In genomic region chr6:132190097-132190814, GRCh38 we compare ENCODE assay signal across 9 cellular contexts.
DNase-seq lines count a peak whose midpoint lies in the region; ATAC-seq and TF ChIP-seq lines count a peak whose summit lies in the region.
"Had no signal": no experiment of that assay in that cellular context is flagged by ENCODE, and none has a peak within 500 bp of the region (broad histone marks: within the 10 kb centered on the region; RNA-seq: fewer than 3 reads in every experiment).

No MANE protein-coding gene starts in this region.

- DNase-seq in GM13976 (ENCODE audit: low spot score) = peak; percentile 41
- peak; percentile 40 for DNase-seq in SK-MEL-5 (ENCODE audit: low read depth, low spot score)
- DNase-seq in mesenchymal stem cell = peak; percentile 69
- DNase-seq in activated CD4-positive, CD25-positive, alpha-beta regulatory T cell (lab: John Stamatoyannopoulos, UW) = no peak
- no peak for DNase-seq in hippocampal formation (lab: John Stamatoyannopoulos, UW)
- DNase-seq in activated effector memory CD4-positive, alpha-beta T cell treated with Interleukin-2 at 50 U/mL for 16 hours = no peak
- no peak for DNase-seq in GDM1 (lab: John Stamatoyannopoulos, UW)

- 35% methylated on average over 3 of the region's 4 CpGs for WGBS in mesenchymal stem cell

- ATAC-seq in HG02610 (IDR thresholded peaks at IDR 0.05; ENCODE audit: unreplicated experiment) = peak; percentile 85

- peak overlapping the region; percentile 64 for H3K27ac ChIP-seq in mesenchymal stem cell (ENCODE audit: low read length, poor library complexity, severe bottlenecking)
- H3K27ac ChIP-seq: HL-60 had no signal

- in situ Hi-C loops in GM13976 (cut with MboI; ENCODE audit: low sequenced_read_pairs, unreplicated experiment) = no loop called here
- in situ Hi-C loops in SK-MEL-5 (cut with HindIII; ENCODE audit: low pct_unique_long_range_greater_than_20kb, low sequenced_read_pairs) = no loop called here

- H2BK5ac ChIP-seq in mesenchymal stem cell (ENCODE audit: low read depth, low read length, poor library complexity, severe bottlenecking) = no peak overlapping the region

- H3K27me3 ChIP-seq in mesenchymal stem cell (ENCODE audit: control insufficient read depth in 1 of 2, insufficient read depth in 1 of 2, low read length in 2 of 2) = no peaks in the 10 kb centered on the region

- H3K23ac ChIP-seq in mesenchymal stem cell (ENCODE audit: low read length in 2 of 2) = no peak overlapping the region

- no peaks in the 10 kb centered on the region for H3K36me3 ChIP-seq in mesenchymal stem cell (ENCODE audit: control insufficient read depth in 1 of 2, insufficient read depth in 2 of 2, low read depth in 1 of 2, low read length in 2 of 2)

- H2BK15ac ChIP-seq in mesenchymal stem cell (ENCODE audit: low read depth, poor library complexity, severe bottlenecking) = no peak overlapping the region

- peak overlapping the region in 1 of 2 experiments; percentile 8 for H3K4me3 ChIP-seq in mesenchymal stem cell (ENCODE audit: insufficient read depth in 1 of 2, low read depth in 1 of 2, low read length in 2 of 2)

- H2BK12ac ChIP-seq in mesenchymal stem cell (ENCODE audit: low read length in 2 of 2) = no peak overlapping the region

- no peak overlapping the region for H3K18ac ChIP-seq in mesenchymal stem cell (ENCODE audit: low read depth in 1 of 2, low read length in 2 of 2)

- no peak overlapping the region for H2BK120ac ChIP-seq in mesenchymal stem cell (ENCODE audit: low read depth, low read length)

- no peak overlapping the region for H3K4me2 ChIP-seq in mesenchymal stem cell (ENCODE audit: low read length, poor library complexity, severe bottlenecking)

- no peak for TF ChIP-seq CTCF in GM13976 (IDR thresholded peaks at IDR 0.05; ENCODE audit: borderline replicate concordance, control extremely low read depth, extremely low read depth, insufficient read depth, missing control alignments)

- no peak overlapping the region for H3K14ac ChIP-seq in mesenchymal stem cell (ENCODE audit: low read length in 2 of 2)

- H4K8ac ChIP-seq in mesenchymal stem cell (ENCODE audit: low read length) = no peak overlapping the region

- H3K4me1 ChIP-seq in mesenchymal stem cell (ENCODE audit: control insufficient read depth, insufficient read depth, low read depth, low read length) = peaks cover 4% of the 10 kb centered on the region

- no peak overlapping the region for H3K4ac ChIP-seq in mesenchymal stem cell (ENCODE audit: low read depth in 1 of 2, low read length in 2 of 2)

- no peak overlapping the region for H2AK5ac ChIP-seq in mesenchymal stem cell (ENCODE audit: low read length, severe bottlenecking)

- no peak overlapping the region for H2AFZ ChIP-seq in mesenchymal stem cell (ENCODE audit: low read depth, low read length)

- no peaks in the 10 kb centered on the region for H3K9me3 ChIP-seq in mesenchymal stem cell (ENCODE audit: control insufficient read depth, low read length)

- no peak overlapping the region for H4K91ac ChIP-seq in mesenchymal stem cell (ENCODE audit: low read length)

- H3K79me1 ChIP-seq in mesenchymal stem cell (replicated peaks; ENCODE audit: low read length, poor library complexity, severe bottlenecking) = no peaks in the 10 kb centered on the region

- peak overlapping the region; percentile 72 for H3K9ac ChIP-seq in mesenchymal stem cell (ENCODE audit: low read length)

Comparison
In these comparisons a context has a peak if more than half of its experiments do, and no peak if none do; other contexts are left out.
1. DNase-seq: peak in GM13976 (single experiment), SK-MEL-5 (single experiment) and mesenchymal stem cell (single experiment); none in activated CD4-positive, CD25-positive, alpha-beta regulatory T cell (0 of 4), hippocampal formation (0 of 2), activated effector memory CD4-positive, alpha-beta T cell treated with Interleukin-2 at 50 U/mL for 16 hours (single experiment) and GDM1 (single experiment).